In genomic region chr2:68591225-68591624, GRCh38 we compare ENCODE assay signal across 8 cellular contexts. TPM values are rescaled to one million over a fixed set of nuclear protein-coding genes. Genes with fewer than 3 reads are reported as not detected.
"Had no signal": no experiment of that assay in that cellular context is flagged by ENCODE, and none has a peak within 500 bp of the region (broad histone marks: within the 10 kb centered on the region; RNA-seq: fewer than 3 reads in every experiment).

No MANE protein-coding gene starts in this region.

- H3K9ac ChIP-seq: KMS-11 had no signal

- DNase-seq: KBM-7, KG1 had no signal

- H3K27ac ChIP-seq: HL-60, KMS-11 had no signal

- H3K4me2 ChIP-seq: KMS-11 had no signal

- FAIRE-seq: HepG2 had no signal

RNA-seq across cellular contexts. Expression of gene PROKR1, which starts 52.2 kb away (rescaled TPM):
- total RNA-seq: HepG2, HT-29, HT1080 had no signal
- polyA plus RNA-seq: HepG2, IgD-negative memory B cell had no signal
